In the genomic region with DNA sequence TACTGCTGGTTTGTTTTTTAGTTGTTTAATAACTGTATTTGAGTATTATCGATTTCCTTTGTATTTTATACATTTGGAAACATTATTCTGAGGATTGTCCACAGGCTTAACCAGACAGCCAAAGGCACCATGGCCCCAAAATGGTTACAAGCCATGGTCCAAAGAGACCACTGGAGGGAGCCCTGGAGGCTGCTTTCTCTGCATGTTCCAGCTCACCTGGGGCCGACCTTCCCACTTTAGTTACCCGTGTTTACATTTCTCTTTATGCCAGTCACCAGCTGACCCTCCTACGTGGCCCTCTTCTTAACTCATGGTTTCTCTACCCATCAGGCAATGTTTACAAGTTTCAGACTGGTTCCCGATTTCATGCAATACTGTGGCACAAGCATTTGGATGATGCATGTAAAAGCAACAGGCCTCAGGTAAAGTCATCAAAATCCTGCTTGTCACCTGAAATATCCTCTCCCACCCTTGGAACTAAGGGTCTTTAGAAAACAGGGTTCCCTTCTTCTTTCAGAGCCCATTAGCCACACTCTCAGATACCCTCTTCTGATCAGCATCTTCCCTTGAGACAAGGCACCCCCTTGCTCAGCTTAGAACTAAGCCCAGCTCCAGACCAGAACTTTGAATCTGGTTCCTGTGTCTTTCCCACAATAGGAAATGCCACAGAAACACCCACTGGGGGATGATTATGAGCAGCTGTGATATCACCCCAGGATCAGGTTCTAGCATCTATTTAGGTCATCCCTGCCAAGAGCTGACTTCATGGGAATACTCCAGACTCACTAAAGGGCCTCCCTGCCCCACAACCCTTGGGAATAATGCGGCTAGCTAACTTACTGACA, we compare ENCODE assay signal across 8 cellular contexts. TPM values are rescaled to one million over a fixed set of nuclear protein-coding genes. Genes with fewer than 3 reads are reported as not detected.
DNase-seq lines count a peak whose midpoint lies in the region; ATAC-seq and TF ChIP-seq lines count a peak whose summit lies in the region.

No MANE protein-coding gene starts in this region.

- H3K79me2 ChIP-seq in DND-41 (ENCODE audit: insufficient read depth, low read length) (no peaks in the 10 kb centered on the region), smooth muscle cell (ENCODE audit: low read depth) (no peaks in the 10 kb centered on the region)

- H3K4me2 ChIP-seq in DND-41 (ENCODE audit: insufficient read depth, low read length) (no peak overlapping the region), smooth muscle cell (peak overlapping the region; percentile 16)

- H3K4me3 ChIP-seq in DND-41 (ENCODE audit: low read depth in 1 of 2, low read length in 2 of 2) = no peak overlapping the region
- no peak overlapping the region for H3K4me3 ChIP-seq in SJCRH30
- no peak overlapping the region for H3K4me3 ChIP-seq in heart left ventricle
- no peak overlapping the region for H3K4me3 ChIP-seq in smooth muscle cell

- peaks cover 3% of the 10 kb centered on the region for H3K27me3 Mint-ChIP-seq in activated naive CD8-positive, alpha-beta T cell treated with anti-CD3 and anti-CD28 coated beads for 36 hours

- H3K9me3 Mint-ChIP-seq in activated naive CD8-positive, alpha-beta T cell treated with anti-CD3 and anti-CD28 coated beads for 36 hours = no peaks in the 10 kb centered on the region

- no peak overlapping the region for H3K4me3 Mint-ChIP-seq in activated naive CD8-positive, alpha-beta T cell treated with anti-CD3 and anti-CD28 coated beads for 36 hours

- H2AFZ ChIP-seq in DND-41 (ENCODE audit: low read depth, low read length) (no peak overlapping the region), smooth muscle cell (ENCODE audit: low read depth) (no peak overlapping the region)

- no peaks in the 10 kb centered on the region for H3K36me3 Mint-ChIP-seq in activated naive CD8-positive, alpha-beta T cell treated with anti-CD3 and anti-CD28 coated beads for 36 hours

- DNase-seq in DND-41 = peak; percentile 42
- peak; percentile 17 to 23 for DNase-seq in Kasumi-1 (lab: John Stamatoyannopoulos, UW)
- DNase-seq in SJCRH30 = peak; percentile 62 to 76
- DNase-seq in activated naive CD8-positive, alpha-beta T cell treated with anti-CD3 and anti-CD28 coated beads for 36 hours = peak; percentile 54
- DNase-seq in heart left ventricle = peak in 1 of 5 donors; percentile 53
- no peak for DNase-seq in smooth muscle cell (lab: John Stamatoyannopoulos, UW; ENCODE audit: unreplicated experiment)

- H3K27ac Mint-ChIP-seq in activated naive CD8-positive, alpha-beta T cell treated with anti-CD3 and anti-CD28 coated beads for 36 hours = no peak overlapping the region

- no peak overlapping the region for H3K9ac ChIP-seq in DND-41 (ENCODE audit: low read depth, low read length)
- no peak overlapping the region for H3K9ac ChIP-seq in smooth muscle cell (ENCODE audit: low read depth)

- peaks cover 26% of the 10 kb centered on the region for H4K20me1 ChIP-seq in DND-41 (ENCODE audit: insufficient read depth, low read length)
- no peaks in the 10 kb centered on the region for H4K20me1 ChIP-seq in smooth muscle cell (ENCODE audit: low read depth)

- no peak overlapping the region for H3K27ac ChIP-seq in DND-41 (ENCODE audit: low read length)
- no peak overlapping the region for H3K27ac ChIP-seq in SJCRH30
- no peak overlapping the region for H3K27ac ChIP-seq in heart left ventricle
- H3K27ac ChIP-seq in smooth muscle cell (ENCODE audit: low read depth) = no peak overlapping the region

- peak; percentile 68 for TF ChIP-seq CTCF in DND-41 (IDR thresholded peaks at IDR 0.05; ENCODE audit: borderline replicate concordance, extremely low read depth, low read length, poor library complexity, severe bottlenecking)
- peak; percentile 58 to 82 (median 74) for TF ChIP-seq CTCF in heart left ventricle (IDR thresholded peaks at IDR 0.05)
- TF ChIP-seq CTCF in smooth muscle cell (IDR thresholded peaks at IDR 0.05; ENCODE audit: borderline replicate concordance, insufficient read depth, poor library complexity, severe bottlenecking) = peak; percentile 76

- TF ChIP-seq POLR2A in heart left ventricle (IDR thresholded peaks at IDR 0.05) = no peak

- H3K4me1 ChIP-seq in DND-41 (ENCODE audit: insufficient read depth, low read length) (no peaks in the 10 kb centered on the region), SJCRH30 (peaks cover 9% of the 10 kb centered on the region), heart left ventricle (peaks cover 0 to 8% (median 0%) of the 10 kb centered on the region in 12 donors), smooth muscle cell (ENCODE audit: low read depth) (no peaks in the 10 kb centered on the region)

- 38 to 40% (median 39%) methylated on average over 6 of the region's 6 CpGs for WGBS in heart left ventricle, 4 donors
- WGBS in smooth muscle cell (ENCODE audit: low lambda C conversion rate) = 19% methylated on average over 6 of the region's 6 CpGs

- H3K27me3 ChIP-seq in DND-41 (ENCODE audit: insufficient read depth, low read length, poor library complexity) (peaks cover 39% of the 10 kb centered on the region), SJCRH30 (peaks cover 8% of the 10 kb centered on the region; the same call in 1 of the 2 replicates), heart left ventricle (no peaks in the 10 kb centered on the region), smooth muscle cell (ENCODE audit: low read depth) (no peaks in the 10 kb centered on the region)

- no peaks in the 10 kb centered on the region for H3F3A ChIP-seq in smooth muscle cell (ENCODE audit: low read depth)

- intact Hi-C loops in heart left ventricle (cut with DNase I) = loop anchor here in 5 of 10 donors (2.0 to 10.0 kb wide), 6 partner anchors 128 to 350 kb away; partner anchors contain the start of gene SLC2A8 (in 1 of the 5)

- H3K36me3 ChIP-seq in DND-41 (ENCODE audit: insufficient read depth, low read length) (no peaks in the 10 kb centered on the region), SJCRH30 (no peaks in the 10 kb centered on the region), heart left ventricle (peaks cover 0 to 4% (median 0%) of the 10 kb centered on the region in 9 donors), smooth muscle cell (ENCODE audit: low read depth) (no peaks in the 10 kb centered on the region)

- H3K4me1 Mint-ChIP-seq in activated naive CD8-positive, alpha-beta T cell treated with anti-CD3 and anti-CD28 coated beads for 36 hours = peaks cover 4% of the 10 kb centered on the region

- no peaks in the 10 kb centered on the region for H3K9me3 ChIP-seq in DND-41 (ENCODE audit: insufficient read depth, low read length, severe bottlenecking)
- no peaks in the 10 kb centered on the region for H3K9me3 ChIP-seq in SJCRH30 (replicated peaks)
- H3K9me3 ChIP-seq in heart left ventricle = no peaks in the 10 kb centered on the region
- H3K9me3 ChIP-seq in smooth muscle cell (replicated peaks; ENCODE audit: low read depth) = no peaks in the 10 kb centered on the region

- ATAC-seq in DND-41 (ENCODE audit: insufficient read depth, low read depth) (peak; percentile 62; the same call in 1 of the 3 replicates), heart left ventricle (peak in 3 of 4 donors; percentile 27 to 60 (median 59)), HG02852 (IDR thresholded peaks at IDR 0.05; ENCODE audit: unreplicated experiment) (no peak), GM19452 (IDR thresholded peaks at IDR 0.05; ENCODE audit: unreplicated experiment) (no peak)

RNA-seq across cellular contexts. Expression of gene GARNL3, which starts 49.9 kb away (rescaled TPM):
- 3.3 and 4.6 TPM in 2 replicates for total RNA-seq in SJCRH30 (2014; rRNA removed; shearing (Covaris generic))
- total RNA-seq in activated naive CD8-positive, alpha-beta T cell treated with anti-CD3 and anti-CD28 coated beads for 36 hours = 1 to 10 TPM; 2.0 TPM
- total RNA-seq in heart left ventricle (10 to 100 TPM; 11.9 to 60.4 (median 26.0) TPM), smooth muscle cell (7.8 and 18.5 TPM in 2 replicates)
- polyA plus RNA-seq in heart left ventricle (10 to 100 TPM in 1 of 2 donors, 1 to 10 TPM in 1; 7.1 to 14.9 TPM), smooth muscle cell (4.7 and 7.3 TPM in 2 replicates)

Comparison
In these comparisons a context has a peak if more than half of its experiments do, and no peak if none do; other contexts are left out.
1. ATAC-seq: peak in DND-41 (single experiment) and heart left ventricle (3 of 4); none in HG02852 (single experiment) and GM19452 (single experiment).
2. Peak in every context shown above with its lines, with median percentiles within 50 percentile points of each other: CTCF ChIP-seq.